In genomic region chr20:41317536-41318270, GRCh38 we compare ENCODE assay signal across 1 cellular context.
TF ChIP-seq lines count a peak whose summit lies in the region.

Gene ZHX3, minus strand, starts transcription at chr20:41317731. Its CDS starts 112,815 bp downstream, at chr20:41204916.

TF ChIP-seq in K562, 482 proteins besides CTCF, POLR2A, EP300 and RAD21 (continued from another document):
- TF ChIP-seq E2F6 (IDR thresholded peaks at IDR 0.05; ENCODE audit: borderline replicate concordance in 1 of 2, extremely low read depth in 1 of 2, insufficient read depth in 1 of 2, insufficient read length in 1 of 2, low read depth in 1 of 2, low read length in 1 of 2, poor library complexity in 1 of 2, severe bottlenecking in 1 of 2) (peak in 1 of 2 experiments; percentile 38), ZBTB7A (IDR thresholded peaks at IDR 0.05; ENCODE audit: borderline replicate concordance, control insufficient read depth, low read depth, low read length) (peak; percentile 82; the same call in 1 of the 2 replicates), HMGXB4 (CRISPR knock-in tag; IDR thresholded peaks at IDR 0.05) (no peak), NFXL1 (CRISPR knock-in tag; IDR thresholded peaks at IDR 0.05) (no peak), RHOXF2B (CRISPR knock-in tag; conservative IDR thresholded peaks at IDR 0.05) (no peak), RBBP5 (IDR thresholded peaks at IDR 0.05; ENCODE audit: borderline replicate concordance, insufficient read depth, low read length, poor library complexity, severe bottlenecking) (peak; percentile 6)
